35 cellular contexts compared by ENCODE assay signal in genomic region chr9:113322671-113323070, GRCh38. TPM values are rescaled to one million over a fixed set of nuclear protein-coding genes. Genes with fewer than 3 reads are reported as not detected.
"Had no signal": no experiment of that assay in that cellular context is flagged by ENCODE, and none has a peak within 500 bp of the region (broad histone marks: within the 10 kb centered on the region; RNA-seq: fewer than 3 reads in every experiment).

No MANE protein-coding gene starts in this region.

- FAIRE-seq: astrocyte, TTC549 had no signal

- H3K27me3 ChIP-seq: body of pancreas, breast epithelium had no signal

- H3K27ac ChIP-seq: body of pancreas, brain microvascular endothelial cell, breast epithelium, VCaP had no signal

- H3K9me3 ChIP-seq: body of pancreas, breast epithelium had no signal

- H3K36me3 ChIP-seq: brain microvascular endothelial cell, breast epithelium had no signal

- H3K4me3 ChIP-seq: body of pancreas, breast epithelium had no signal

- ATAC-seq: activated CD8-positive, alpha-beta T cell treated with anti-CD3 and anti-CD28 coated beads for 36 hours; activated naive CD8-positive, alpha-beta T cell treated with anti-CD3 and anti-CD28 coated beads, Interleukin-2, amount 50 U/mL, for 24 hours; activated T-cell treated with anti-CD3 and anti-CD28 coated beads, Interleukin-2, amount 50 U/mL, for 4 hours; activated T-cell treated with anti-CD3 and anti-CD28 coated beads, Interleukin-2, amount 50 U/mL, for 72 hours; activated T-helper 17 cell treated with anti-CD3 and anti-CD28 coated beads, Interleukin-2, amount 50 U/mL, for 72 hours; body of pancreas had no signal

- DNase-seq: activated B cell treated with CpG ODN at 0.5 μM for 24 hours; activated CD4-positive, alpha-beta memory T cell treated with anti-CD3 and anti-CD28 coated beads for 36 hours; activated CD4-positive, alpha-beta T cell treated with anti-CD3 and anti-CD28 coated beads for 4 hours; activated CD4-positive, alpha-beta T cell treated with anti-CD3 and anti-CD28 coated beads, Interleukin-2, amount 10 ng/mL, durations not matched to agents 24 days and 14 days; activated CD4-positive, alpha-beta T cell treated with anti-CD3 and anti-CD28 coated beads, Interleukin-2, amount 50 U/mL, for 1 hour; activated CD4-positive, alpha-beta T cell treated with anti-CD3 and anti-CD28 coated beads, Interleukin-2, amount 50 U/mL, for 4 hours; activated CD4-positive, CD25-positive, alpha-beta regulatory T cell treated with anti-CD3 and anti-CD28 coated beads, Interleukin-2, amount 50 U/mL, for 72 hours; activated CD8-positive, alpha-beta memory T cell treated with anti-CD3 and anti-CD28 coated beads, Interleukin-2, amount 50 U/mL, for 4 hours; activated CD8-positive, alpha-beta T cell treated with anti-CD3 and anti-CD28 coated beads for 36 hours; activated effector memory CD4-positive, alpha-beta T cell treated with Interleukin-2 at 50 U/mL for 16 hours; activated gamma-delta T cell; activated naive CD4-positive, alpha-beta T cell treated with anti-CD3 and anti-CD28 coated beads, Interleukin-2, amount 10 ng/mL, durations not matched to agents 7 days and 5 days; activated naive CD4-positive, alpha-beta T cell treated with Interleukin-2 at 50 U/mL for 16 hours; activated naive CD8-positive, alpha-beta T cell treated with anti-CD3 and anti-CD28 coated beads, Interleukin-2, amount 10 ng/mL, durations not matched to agents 7 days and 5 days; activated naive CD8-positive, alpha-beta T cell treated with anti-CD3 and anti-CD28 coated beads, Interleukin-2, amount 50 U/mL, for 24 hours; activated T-cell treated with anti-CD3 and anti-CD28 coated beads for 4 hours; activated T-cell treated with anti-CD3 and anti-CD28 coated beads, Interleukin-2, amount 50 U/mL, for 1 hour; activated T-cell treated with anti-CD3 and anti-CD28 coated beads, Interleukin-2, amount 50 U/mL, for 4 hours; activated T-cell treated with anti-CD3 and anti-CD28 coated beads, Interleukin-2, amount 50 U/mL, for 72 hours; aorta; body of pancreas; brain microvascular endothelial cell; central memory CD4-positive, alpha-beta T cell; SW 1271; T-helper 1 cell; T-helper 2 cell; T-helper 9 cell had no signal

- H3K4me1 ChIP-seq: body of pancreas, breast epithelium had no signal

RNA-seq across cellular contexts. Expression of gene RNF183, which starts 19.5 kb away (rescaled TPM):
- total RNA-seq: activated B cell treated with CpG ODN at 0.5 μM for 24 hours; activated CD8-positive, alpha-beta memory T cell treated with anti-CD3 and anti-CD28 coated beads for 36 hours; activated T-helper 1 cell treated with anti-CD3 and anti-CD28 coated beads, Interleukin-12 subunit alpha, Interleukin-12 subunit beta, Interleukin-2, Interleukin-4 antibody, amounts not matched to agents 30 ng/mL and 10 ng/mL and 1 ng/mL, durations not matched to agents 14 hours and 24 hours and 36 hours; aorta; astrocyte; body of pancreas; cardiac septum had no signal
- polyA plus RNA-seq: aorta had no signal
